In the genomic region with DNA sequence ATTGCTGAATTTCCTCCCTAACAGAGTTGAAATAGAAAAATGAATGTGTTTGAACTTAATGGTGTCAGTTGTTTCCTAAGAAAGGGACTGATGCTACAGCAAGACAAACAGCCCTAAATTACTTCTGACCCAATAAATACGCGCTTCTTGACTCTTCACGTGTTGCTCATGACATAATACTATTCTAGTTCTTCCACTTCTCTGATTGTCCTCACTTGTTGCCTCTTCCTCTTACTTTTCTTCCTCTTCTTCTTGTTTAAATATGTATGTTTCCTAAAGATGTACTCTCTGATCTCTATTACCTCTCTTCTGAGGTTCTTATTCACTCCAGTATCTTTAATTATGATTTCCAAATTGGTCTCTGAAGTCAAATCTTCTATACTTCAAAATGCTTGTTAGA, we compare ENCODE assay signal across 11 cellular contexts. TPM values are rescaled to one million over a fixed set of nuclear protein-coding genes. Genes with fewer than 3 reads are reported as not detected.
"Had no signal": no experiment of that assay in that cellular context is flagged by ENCODE, and none has a peak within 500 bp of the region (broad histone marks: within the 10 kb centered on the region; RNA-seq: fewer than 3 reads in every experiment).

No MANE protein-coding gene starts in this region.

- H3K27ac Mint-ChIP-seq: activated T-helper 1 cell treated with anti-CD3 and anti-CD28 coated beads, Interleukin-12 subunit alpha, Interleukin-12 subunit beta, Interleukin-2, Interleukin-4 antibody, amounts not matched to agents 30 ng/mL and 10 ng/mL and 1 ng/mL, durations not matched to agents 14 hours and 24 hours and 36 hours had no signal

- H3K4me3 Mint-ChIP-seq: activated T-helper 1 cell treated with anti-CD3 and anti-CD28 coated beads, Interleukin-12 subunit alpha, Interleukin-12 subunit beta, Interleukin-2, Interleukin-4 antibody, amounts not matched to agents 30 ng/mL and 10 ng/mL and 1 ng/mL, durations not matched to agents 14 hours and 24 hours and 36 hours had no signal

- H3K27me3 ChIP-seq: neutrophil, right atrium auricular region, vagina had no signal

- H3K27ac ChIP-seq: gastroesophageal sphincter, neutrophil, right atrium auricular region, vagina had no signal

- H3K4me3 ChIP-seq: gastroesophageal sphincter, right atrium auricular region, vagina had no signal

- H3K9me3 Mint-ChIP-seq: activated T-helper 1 cell treated with anti-CD3 and anti-CD28 coated beads, Interleukin-12 subunit alpha, Interleukin-12 subunit beta, Interleukin-2, Interleukin-4 antibody, amounts not matched to agents 30 ng/mL and 10 ng/mL and 1 ng/mL, durations not matched to agents 14 hours and 24 hours and 36 hours had no signal

- H3K4me1 ChIP-seq: gastroesophageal sphincter, right atrium auricular region had no signal

- H3K36me3 ChIP-seq: gastroesophageal sphincter, neutrophil, right atrium auricular region, vagina had no signal

- H3K9me3 ChIP-seq: gastroesophageal sphincter, neutrophil, right atrium auricular region, vagina had no signal

- ATAC-seq: gastroesophageal sphincter had no signal

- DNase-seq: activated CD4-positive, alpha-beta T cell treated with anti-CD3 and anti-CD28 coated beads for 48 hours; activated naive CD4-positive, alpha-beta T cell treated with Interleukin-2 at 50 U/mL for 16 hours; caudate nucleus; cortex of kidney had no signal

RNA-seq across cellular contexts. Expression of a gene that starts 32.4 kb away (rescaled TPM):
- total RNA-seq: myocyte, posterior vena cava had no signal
